Comparison of ENCODE assay signal across 13 cellular contexts in the genomic region with DNA sequence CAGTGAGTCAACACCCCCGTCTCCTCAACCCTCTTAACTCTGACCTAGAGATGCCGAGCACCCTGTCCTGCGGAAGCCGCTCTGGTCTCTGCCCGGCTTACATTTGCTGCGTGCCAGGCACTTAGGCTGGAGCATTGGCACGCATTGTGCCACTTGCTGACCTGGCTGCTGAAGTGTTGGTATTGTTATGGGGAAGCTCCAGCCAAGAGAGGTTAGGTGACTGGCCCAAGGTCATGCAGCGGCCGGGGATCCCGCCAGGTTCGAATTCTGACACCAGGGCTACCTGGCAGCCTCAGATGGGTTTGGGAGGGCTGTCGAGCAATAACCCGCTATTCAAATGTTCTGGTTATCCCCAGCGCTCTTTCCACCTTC. TPM values are rescaled to one million over a fixed set of nuclear protein-coding genes. Genes with fewer than 3 reads are reported as not detected.
DNase-seq lines count a peak whose midpoint lies in the region; ATAC-seq, FAIRE-seq and TF ChIP-seq lines count a peak whose summit lies in the region.
"Had no signal": no experiment of that assay in that cellular context is flagged by ENCODE, and none has a peak within 500 bp of the region (broad histone marks: within the 10 kb centered on the region; RNA-seq: fewer than 3 reads in every experiment).

No MANE protein-coding gene starts in this region.

- DNase-seq in A549 (ENCODE audit: low read depth in 1 of 2, low spot score in 1 of 2), result no peak
- no peak for DNase-seq in GM12891 (ENCODE audit: insufficient read length, low spot score)
- DNase-seq in activated CD4-positive, alpha-beta T cell treated with anti-CD3 and anti-CD28 coated beads for 1 hour, result no peak
- DNase-seq: DND-41, GM23248, NCI-H446 had no signal

- CTCF ChIA-PET in A549 (lab: Yijun Ruan, JAX), result interaction anchor here (1.1 to 4.2 kb wide), 13 partner anchors 10 to 688 kb away, joined by 3 to 37 read pairs (median 6); partner anchors contain the start of genes NAGLU and PSMC3IP

- 85% methylated on average over 14 of the region's 14 CpGs for WGBS in A549 (ENCODE audit: missing lambda C conversion rate)
- WGBS in liver, result 32% methylated on average over 14 of the region's 14 CpGs

- no peaks in the 10 kb centered on the region for H3K9me3 ChIP-seq in A549
- H3K9me3 ChIP-seq in HUES48 (ENCODE audit: control insufficient read depth, insufficient read depth, low read length), result no peaks in the 10 kb centered on the region
- H3K9me3 ChIP-seq in duodenal mucosa (ENCODE audit: control insufficient read depth in 1 of 2, low read length in 2 of 2), result no peaks in the 10 kb centered on the region
- no peaks in the 10 kb centered on the region for H3K9me3 ChIP-seq in liver (ENCODE audit: control insufficient read depth in 4 of 4, low read length in 3 of 4)
- H3K9me3 ChIP-seq: psoas muscle had no signal

- H3K36me3 ChIP-seq in HUES48 (ENCODE audit: control insufficient read depth, insufficient read depth, low read length), result peaks cover 8% of the 10 kb centered on the region
- peaks cover 0 to 13% of the 10 kb centered on the region in 2 donors for H3K36me3 ChIP-seq in duodenal mucosa (ENCODE audit: control insufficient read depth in 1 of 2, insufficient read depth in 2 of 2, low read length in 2 of 2)
- H3K36me3 ChIP-seq in liver (ENCODE audit: control insufficient read depth in 4 of 4, insufficient read depth in 3 of 4, low read depth in 1 of 4, low read length in 3 of 4), result peaks cover 0 to 9% (median 4%) of the 10 kb centered on the region in 4 donors

- H3K9ac ChIP-seq in HUES48 (ENCODE audit: low read depth, low read length) (no peak overlapping the region), duodenal mucosa (ENCODE audit: low read depth in 1 of 2, low read length in 2 of 2) (peak overlapping the region in 1 of 2 donors; percentile 32), liver (ENCODE audit: low read depth in 1 of 2, low read length in 2 of 2) (peak overlapping the region in 1 of 2 donors; percentile 47)
- H3K9ac ChIP-seq: GM23248 had no signal

- TF ChIP-seq EP300 in A549 (IDR thresholded peaks at IDR 0.05), result no peak

- no peak for TF ChIP-seq CTCF in A549 (IDR thresholded peaks at IDR 0.05)
- TF ChIP-seq CTCF in liver (IDR thresholded peaks at IDR 0.05; ENCODE audit: low read depth, low read length, missing input control), result no peak

- H3K27ac ChIP-seq in A549 (peak overlapping the region; percentile 67 to 83; a peak in 4 of 6 replicates), HUES48 (ENCODE audit: low read depth, low read length) (no peak overlapping the region), duodenal mucosa (ENCODE audit: low read depth, low read length) (no peak overlapping the region), liver (ENCODE audit: low read depth in 1 of 2, low read length in 2 of 2) (peak overlapping the region in 1 of 2 donors; percentile 59)
- H3K27ac ChIP-seq: GM23248, psoas muscle had no signal

- peak overlapping the region; percentile 89 for H3K4me2 ChIP-seq in A549

- H3K4me1 ChIP-seq in A549 (peaks cover 9% of the 10 kb centered on the region; the same call in 2 of the 3 replicates), HUES48 (ENCODE audit: control insufficient read depth, insufficient read depth, low read length) (peaks cover 4% of the 10 kb centered on the region; the same call in 1 of the 2 replicates), duodenal mucosa (ENCODE audit: control insufficient read depth in 1 of 2, insufficient read depth in 2 of 2, low read length in 2 of 2) (peaks cover 3 to 14% of the 10 kb centered on the region in 2 donors), liver (ENCODE audit: control insufficient read depth in 4 of 4, insufficient read depth in 4 of 4, low read length in 3 of 4) (peaks cover 7 to 36% (median 23%) of the 10 kb centered on the region in 4 donors)

- ATAC-seq in A549 (peak; percentile 1; a peak in 3 of 6 replicates), HG02981 (IDR thresholded peaks at IDR 0.05; ENCODE audit: unreplicated experiment) (no peak), GM21619 (IDR thresholded peaks at IDR 0.05; ENCODE audit: unreplicated experiment) (no peak)

- H3K27me3 ChIP-seq in HUES48 (ENCODE audit: control insufficient read depth, insufficient read depth, low read length) (peaks cover 4% of the 10 kb centered on the region; the same call in 1 of the 2 replicates), duodenal mucosa (ENCODE audit: control insufficient read depth in 1 of 2, insufficient read depth in 2 of 2, low read length in 2 of 2) (no peaks in the 10 kb centered on the region), liver (ENCODE audit: control insufficient read depth in 4 of 4, insufficient read depth in 4 of 4, low read length in 3 of 4) (no peaks in the 10 kb centered on the region)

- no peak for TF ChIP-seq RAD21 in A549 (conservative IDR thresholded peaks at IDR 0.05 in 1 of 2, IDR thresholded peaks at IDR 0.05 in 1 of 2)
- no peak for TF ChIP-seq RAD21 in liver (IDR thresholded peaks at IDR 0.05)

- TF ChIP-seq POLR2A in A549 (IDR thresholded peaks at IDR 0.05; ENCODE audit: low read length) (no peak), GM12891 (IDR thresholded peaks at IDR 0.05; ENCODE audit: low read depth, low read length) (no peak)

- H3K4me3 ChIP-seq in A549 (peak overlapping the region; percentile 51; the same call in 2 of the 3 replicates), HUES48 (ENCODE audit: low read depth, low read length) (peak overlapping the region; percentile 58), duodenal mucosa (ENCODE audit: low read depth in 1 of 2, low read length in 2 of 2) (peak overlapping the region; percentile 47 to 48), liver (ENCODE audit: low read depth in 1 of 3, low read length in 3 of 3) (peak overlapping the region in 1 of 3 donors; percentile 56)
- H3K4me3 ChIP-seq: GM23248 had no signal

- POLR2A ChIA-PET in A549 (lab: Yijun Ruan, JAX), result interaction anchor here (0.6 to 1.6 kb wide), 4 partner anchors 11 to 30 kb away, joined by 3 to 22 read pairs (median 8); partner anchors contain the start of genes NAGLU and PSMC3IP

- FAIRE-seq in A549 (lab: Jason Lieb, UNC), result no peak
- FAIRE-seq in GM12891 (lab: Jason Lieb, UNC), result no peak
- FAIRE-seq: bronchial epithelial cell had no signal

TF ChIP-seq in liver, 16 proteins besides CTCF, POLR2A, EP300 and RAD21 (continues in another document):
- TF ChIP-seq EGR1 (IDR thresholded peaks at IDR 0.05; ENCODE audit: low read depth in 2 of 2) (peak in 1 of 2 donors; percentile 3), TAF1 (conservative IDR thresholded peaks at IDR 0.05) (no peak), SP1 (IDR thresholded peaks at IDR 0.05) (peak; percentile 16)

TF ChIP-seq in GM12891, 5 proteins besides CTCF, POLR2A, EP300 and RAD21:
- no peak for TF ChIP-seq PAX5 (IDR thresholded peaks at IDR 0.05; ENCODE audit: insufficient read depth, low read length, severe bottlenecking)
- no peak for TF ChIP-seq POLR2AphosphoS5 (IDR thresholded peaks at IDR 0.05; ENCODE audit: low read depth, low read length)
TF ChIP-seq in GM12891: peak in this region for 0.

RNA-seq across cellular contexts. Expression of gene HSD17B1, which starts 5.0 kb away (rescaled TPM):
- polyA plus RNA-seq in A549 (2011; rRNA removed) (0.40 and 0.49 TPM in 2 replicates), A549 (2017; fragmentation: RNase III; extraction: RNeasy Plus Mini Kit Qiagen cat#74134 plus additional on column Dnase treatment) (1.2 to 1.9 TPM (median 1.5 TPM) in 3 replicates), liver (1 to 10 TPM; 1.0 to 1.8 TPM)
- 1.3 and 1.4 TPM in 2 replicates for polyA plus RNA-seq in A549 (2012; cell fraction: cytosol; rRNA removed)
- 3.4 and 4.8 TPM in 2 replicates for polyA plus RNA-seq in A549 (2012; cell fraction: nucleus; rRNA removed)
- 0.24 and 0.29 TPM in 2 replicates for polyA minus RNA-seq in A549 (2011; rRNA and poly(A)+ RNA removed)
- total RNA-seq in liver, result 1 to 10 TPM in 1 of 2 donors, under 1 TPM in 1; 0.67 to 1.0 TPM
- polyA plus RNA-seq in GM12891 (2012; ENCODE audit: low read depth, missing spikeins), result 0.72 TPM

RNA-seq across cellular contexts. Expression of gene NAGLU, which starts 11.6 kb away (rescaled TPM):
- polyA plus RNA-seq in A549 (2011; rRNA removed) (17.8 and 18.0 TPM in 2 replicates), A549 (2017; fragmentation: RNase III; extraction: RNeasy Plus Mini Kit Qiagen cat#74134 plus additional on column Dnase treatment) (28.2 to 34.5 TPM (median 34.0 TPM) in 3 replicates), liver (10 to 100 TPM; 15.5 to 41.2 TPM)
- 33.3 and 49.9 TPM in 2 replicates for polyA plus RNA-seq in A549 (2012; cell fraction: cytosol; rRNA removed)
- 125 and 164 TPM in 2 replicates for polyA plus RNA-seq in A549 (2012; cell fraction: nucleus; rRNA removed)
- polyA minus RNA-seq in A549 (2011; rRNA and poly(A)+ RNA removed), result 22.4 and 34.9 TPM in 2 replicates
- total RNA-seq in liver, result 10 to 100 TPM; 20.5 to 37.4 TPM
- 13.7 TPM for polyA plus RNA-seq in GM12891 (2012; ENCODE audit: low read depth, missing spikeins)

RNA-seq across cellular contexts. Expression of gene COASY, which starts 14.3 kb away (rescaled TPM):
- polyA plus RNA-seq in A549 (2011; rRNA removed) (65.4 and 77.5 TPM in 2 replicates), A549 (2017; fragmentation: RNase III; extraction: RNeasy Plus Mini Kit Qiagen cat#74134 plus additional on column Dnase treatment) (103 to 113 TPM (median 112 TPM) in 3 replicates), liver (10 to 100 TPM; 70.0 to 78.1 TPM)
- polyA plus RNA-seq in A549 (2012; cell fraction: cytosol; rRNA removed), result 116 and 139 TPM in 2 replicates
- 273 and 349 TPM in 2 replicates for polyA plus RNA-seq in A549 (2012; cell fraction: nucleus; rRNA removed)
- 86.3 and 94.3 TPM in 2 replicates for polyA minus RNA-seq in A549 (2011; rRNA and poly(A)+ RNA removed)
- 10 to 100 TPM; 18.2 to 33.4 TPM for total RNA-seq in liver
- 61.8 TPM for polyA plus RNA-seq in GM12891 (2012; ENCODE audit: low read depth, missing spikeins)

RNA-seq across cellular contexts. Expression of gene MLX, which starts 19.2 kb away (rescaled TPM):
- polyA plus RNA-seq in A549 (2011; rRNA removed) (48.0 and 48.6 TPM in 2 replicates), A549 (2017; fragmentation: RNase III; extraction: RNeasy Plus Mini Kit Qiagen cat#74134 plus additional on column Dnase treatment) (46.3 to 48.1 TPM (median 47.0 TPM) in 3 replicates), liver (10 to 100 TPM; 29.2 to 35.1 TPM)
- 34.8 and 40.4 TPM in 2 replicates for polyA plus RNA-seq in A549 (2012; cell fraction: cytosol; rRNA removed)
- 39.8 and 41.7 TPM in 2 replicates for polyA plus RNA-seq in A549 (2012; cell fraction: nucleus; rRNA removed)
- 49.3 and 59.8 TPM in 2 replicates for polyA minus RNA-seq in A549 (2011; rRNA and poly(A)+ RNA removed)
- total RNA-seq in liver, result 10 to 100 TPM; 19.4 to 40.0 TPM
- 30.3 TPM for polyA plus RNA-seq in GM12891 (2012; ENCODE audit: low read depth, missing spikeins)

RNA-seq across cellular contexts. Expression of gene PSMC3IP, which starts 29.8 kb away (rescaled TPM):
- 17.8 and 26.1 TPM in 2 replicates for polyA plus RNA-seq in A549 (2011; rRNA removed)
- polyA plus RNA-seq in A549 (2012; cell fraction: cytosol; rRNA removed), result 26.0 and 33.5 TPM in 2 replicates
- polyA plus RNA-seq in A549 (2012; cell fraction: nucleus; rRNA removed), result 25.9 and 35.2 TPM in 2 replicates
- 37.3 to 40.7 TPM (median 37.9 TPM) in 3 replicates for polyA plus RNA-seq in A549 (2017; fragmentation: RNase III; extraction: RNeasy Plus Mini Kit Qiagen cat#74134 plus additional on column Dnase treatment)
- 8.3 and 9.2 TPM in 2 replicates for polyA minus RNA-seq in A549 (2011; rRNA and poly(A)+ RNA removed)
- 1 to 10 TPM; 1.3 to 3.0 TPM for total RNA-seq in liver
- polyA plus RNA-seq in liver, result under 1 TPM; 0.58 to 0.88 TPM
- 15.2 TPM for polyA plus RNA-seq in GM12891 (2012; ENCODE audit: low read depth, missing spikeins)

Comparison
In these comparisons a context has a peak if more than half of its experiments do, and no peak if none do; other contexts are left out.
1. ATAC-seq: peak in A549 (2 of 2); none in HG02981 (single experiment) and GM21619 (single experiment).
2. H3K27ac ChIP-seq: peak in A549 (2 of 2); none in HUES48 (single experiment) and duodenal mucosa (single experiment).